ENCODE assay signal across 21 cellular contexts in the genomic region with DNA sequence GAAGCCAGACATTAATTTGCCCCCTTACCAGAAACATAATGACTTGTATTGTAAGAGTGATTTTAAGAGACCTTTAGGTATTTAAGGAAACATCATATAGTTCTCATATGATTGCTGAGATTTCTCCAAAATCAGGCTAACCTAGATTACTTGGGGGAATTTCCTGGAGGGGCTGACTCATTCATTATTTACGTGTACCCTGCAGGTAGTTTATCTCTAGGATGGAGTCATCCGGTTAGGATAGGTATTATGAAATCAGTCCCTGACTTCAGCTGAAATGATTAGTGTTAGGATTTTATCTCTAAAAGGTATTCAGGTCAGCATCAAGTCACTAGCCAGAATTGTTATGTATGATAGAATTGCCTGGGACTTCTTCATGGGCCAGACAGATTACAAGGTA.
A peak's percentile ranks its signal among the peaks of the same experiment; 100 is the strongest.
DNase-seq lines count a peak whose midpoint lies in the region; ATAC-seq and TF ChIP-seq lines count a peak whose summit lies in the region.
"Had no signal": no experiment of that assay in that cellular context is flagged by ENCODE, and none has a peak within 500 bp of the region (broad histone marks: within the 10 kb centered on the region; RNA-seq: fewer than 3 reads in every experiment).

No MANE protein-coding gene starts in this region.

- CTCF ChIA-PET in mammary epithelial cell (lab: Charles Lee; ENCODE audit: low non-redundant PET) = no interaction called here

- H3K4me2 ChIP-seq in mammary epithelial cell (ENCODE audit: insufficient read depth, low read depth, low read length) = peak overlapping the region; percentile 56
- H3K4me2 ChIP-seq: BLaER1 treated with 17β-estradiol and CSF1 and Interleukin-3, amounts not matched to agents 10 nM and 100 nM had no signal

- peaks cover 92% of the 10 kb centered on the region for H3K79me2 ChIP-seq in mammary epithelial cell (ENCODE audit: insufficient read depth, low read length)

- H3K27me3 ChIP-seq in cardiac muscle cell = no peaks in the 10 kb centered on the region
- no peaks in the 10 kb centered on the region for H3K27me3 ChIP-seq in left ventricle myocardium inferior (ENCODE audit: low read depth)
- H3K27me3 ChIP-seq in mammary epithelial cell (ENCODE audit: insufficient read depth, low read length) = no peaks in the 10 kb centered on the region
- H3K27me3 ChIP-seq in left lung = no peaks in the 10 kb centered on the region
- H3K27me3 ChIP-seq: ascending aorta; BLaER1 treated with 17β-estradiol and CSF1 and Interleukin-3, amounts not matched to agents 10 nM and 100 nM; tibial nerve had no signal

- H3K9ac ChIP-seq in mammary epithelial cell (ENCODE audit: insufficient read depth, low read length) = no peak overlapping the region
- H3K9ac ChIP-seq: BLaER1 treated with 17β-estradiol and CSF1 and Interleukin-3, amounts not matched to agents 10 nM and 100 nM had no signal

- H3K9me3 ChIP-seq in cardiac muscle cell (ENCODE audit: low read depth) (no peaks in the 10 kb centered on the region), left ventricle myocardium inferior (replicated peaks) (no peaks in the 10 kb centered on the region), mammary epithelial cell (replicated peaks; ENCODE audit: insufficient read depth, low read length) (no peaks in the 10 kb centered on the region), left lung (no peaks in the 10 kb centered on the region)
- H3K9me3 ChIP-seq: ascending aorta, tibial nerve had no signal

- ATAC-seq in left lung (peak; percentile 43), HG02678 (IDR thresholded peaks at IDR 0.05; ENCODE audit: unreplicated experiment) (no peak), HG03095 (IDR thresholded peaks at IDR 0.05; ENCODE audit: unreplicated experiment) (no peak)
- ATAC-seq: natural killer cell treated with Interleukin-12 subunit alpha and Interleukin-12 subunit beta and Interleukin-15 and Interleukin-18, amount 100 ng/mL, for 72 hours had no signal

- no peaks in the 10 kb centered on the region for H3K4me1 ChIP-seq in cardiac muscle cell (ENCODE audit: low read depth)
- peaks cover 47% of the 10 kb centered on the region for H3K4me1 ChIP-seq in left ventricle myocardium inferior
- peaks cover 25% of the 10 kb centered on the region for H3K4me1 ChIP-seq in mammary epithelial cell (ENCODE audit: insufficient read depth, low read length)
- H3K4me1 ChIP-seq in left lung = peaks cover 0 to 20% of the 10 kb centered on the region in 2 donors

- no peaks in the 10 kb centered on the region for H4K20me1 ChIP-seq in mammary epithelial cell (ENCODE audit: insufficient read depth, low read length)

- no peak overlapping the region for H2AFZ ChIP-seq in mammary epithelial cell (ENCODE audit: low read depth, low read length)

- in situ Hi-C loops in mammary epithelial cell (cut with MboI; ENCODE audit: low sequenced_read_pairs in 2 of 2) = no loop called here

- TF ChIP-seq CTCF in cardiac muscle cell (IDR thresholded peaks at IDR 0.05; ENCODE audit: low read depth, low read length) (no peak), left ventricle myocardium inferior (IDR thresholded peaks at IDR 0.05; ENCODE audit: borderline replicate concordance) (no peak), mammary epithelial cell (conservative IDR thresholded peaks at IDR 0.05 in 1 of 2, IDR thresholded peaks at IDR 0.05 in 1 of 2; ENCODE audit: extremely low read depth in 1 of 2, insufficient read depth in 1 of 2, low read depth in 1 of 2, low read length in 2 of 2) (no peak), left lung (IDR thresholded peaks at IDR 0.05) (no peak)

- dilution Hi-C loops in mammary epithelial cell (cut with HindIII; ENCODE audit: low sequenced_read_pairs) = no loop called here

- H3K27ac ChIP-seq in cardiac muscle cell (peak overlapping the region; percentile 41), left ventricle myocardium inferior (replicated peaks) (no peak overlapping the region), mammary epithelial cell (ENCODE audit: insufficient read depth, low read depth, low read length) (peak overlapping the region; percentile 80), left lung (no peak overlapping the region)
- H3K27ac ChIP-seq: ascending aorta; BLaER1 treated with 17β-estradiol and CSF1 and Interleukin-3, amounts not matched to agents 10 nM and 100 nM; coronary artery; tibial nerve had no signal

- H3K36me3 ChIP-seq in cardiac muscle cell (no peaks in the 10 kb centered on the region), left ventricle myocardium inferior (no peaks in the 10 kb centered on the region), mammary epithelial cell (ENCODE audit: insufficient read depth, low read length) (no peaks in the 10 kb centered on the region), left lung (no peaks in the 10 kb centered on the region)
- H3K36me3 ChIP-seq: ascending aorta, tibial nerve had no signal

- 10% methylated on average over 2 of the region's 2 CpGs for WGBS in mammary epithelial cell (ENCODE audit: low coverage, missing lambda C conversion rate)

- no TSS peak for BruUV-seq in mammary epithelial cell (replicated peaks; lab: Mats Ljungman, UMichigan)

- DNase-seq in cardiac muscle cell (ENCODE audit: low read depth in 1 of 2, low spot score in 1 of 2) (no peak), left ventricle myocardium inferior (no peak), mammary epithelial cell (peak; percentile 87), left lung (no peak), NCI-H1417 treated with DMSO at 0.1 percent for 48 hours (lab: John Stamatoyannopoulos, UW) (no peak), NCI-H526 (lab: John Stamatoyannopoulos, UW) (no peak)
- DNase-seq: activated CD4-positive, alpha-beta T cell treated with anti-CD3 and anti-CD28 coated beads for 48 hours; activated CD8-positive, alpha-beta memory T cell treated with anti-CD3 and anti-CD28 coated beads, Interleukin-2, amount 50 U/mL, for 48 hours; activated naive CD4-positive, alpha-beta T cell; DMS153; KG1; NCI-H1092 treated with DMSO at 0.1 percent for 48 hours; NCI-H2171 treated with DMSO at 0.1 percent for 48 hours; stimulated activated naive CD4-positive, alpha-beta T cell had no signal

- no peak overlapping the region for H3K4me3 ChIP-seq in cardiac muscle cell
- H3K4me3 ChIP-seq in left ventricle myocardium inferior = no peak overlapping the region
- H3K4me3 ChIP-seq in mammary epithelial cell (replicated peaks in 1 of 3; ENCODE audit: insufficient read depth in 1 of 3, low read depth in 2 of 3, low read length in 3 of 3) = no peak overlapping the region
- H3K4me3 ChIP-seq in left lung = no peak overlapping the region
- H3K4me3 ChIP-seq: ascending aorta; BLaER1 treated with 17β-estradiol and CSF1 and Interleukin-3, amounts not matched to agents 10 nM and 100 nM; coronary artery; tibial nerve had no signal

- intact Hi-C loops in left ventricle myocardium inferior (cut with micrococcal nuclease) (no loop called here), mammary epithelial cell (cut with micrococcal nuclease) (loop anchor here (1.0 to 5.0 kb wide), 4 partner anchors 123 to 291 kb away; no protein-coding TSS in a partner anchor), left lung (cut with DNase I) (no loop called here)

Comparison
In these comparisons a context has a peak if more than half of its experiments do, and no peak if none do; other contexts are left out.
1. H3K27ac ChIP-seq: peak in cardiac muscle cell (single experiment) and mammary epithelial cell (single experiment); none in left ventricle myocardium inferior (single experiment) and left lung (0 of 2).